Comparison of ENCODE assay signal across 13 cellular contexts in the genomic region with DNA sequence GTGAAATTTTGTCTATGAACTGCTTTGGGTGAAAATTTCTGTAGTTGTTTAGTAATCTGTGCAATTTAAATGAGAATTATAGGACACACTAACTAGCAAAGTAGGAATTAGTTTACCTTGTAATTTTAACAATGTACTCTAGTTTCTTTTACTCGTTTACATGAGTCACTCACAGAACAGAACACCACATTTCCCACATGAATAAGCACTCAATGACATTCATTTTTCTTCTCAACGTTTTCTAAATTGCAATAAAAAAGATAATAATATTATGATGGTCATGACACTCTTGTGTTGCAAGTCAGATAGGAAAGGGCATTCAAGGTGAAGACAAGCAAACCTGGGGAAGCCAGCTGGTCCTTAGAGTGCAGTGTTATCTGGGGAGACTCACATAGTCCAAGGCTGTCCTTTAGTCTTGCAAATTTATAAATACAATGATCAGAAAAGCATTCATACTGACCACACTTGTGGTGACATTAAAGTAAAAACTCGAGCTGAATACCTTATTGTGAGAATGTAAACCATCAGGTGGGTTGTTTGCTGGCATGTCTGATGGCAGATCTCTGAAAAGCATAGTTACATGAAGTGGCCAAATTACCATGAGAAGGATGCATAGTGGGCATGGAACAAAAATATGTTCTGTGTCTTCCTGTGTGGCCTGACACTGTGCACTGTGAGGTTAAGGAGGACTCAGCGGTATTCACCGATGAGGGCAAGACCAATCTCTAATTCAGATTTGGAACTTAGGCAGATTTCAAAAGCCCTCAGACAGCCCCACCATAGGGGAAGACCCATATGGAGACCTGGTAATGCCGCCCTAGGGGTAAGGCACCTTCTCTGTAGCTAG.
DNase-seq lines count a peak whose midpoint lies in the region; ATAC-seq, FAIRE-seq and TF ChIP-seq lines count a peak whose summit lies in the region.
"Had no signal": no experiment of that assay in that cellular context is flagged by ENCODE, and none has a peak within 500 bp of the region (broad histone marks: within the 10 kb centered on the region; RNA-seq: fewer than 3 reads in every experiment).

No MANE protein-coding gene starts in this region.

- H2BK5ac ChIP-seq in H9 (ENCODE audit: insufficient read length, low read length) = no peak overlapping the region
- no peak overlapping the region for H2BK5ac ChIP-seq in H1 (ENCODE audit: low read depth, low read length)

- H3K4me1 ChIP-seq in H9 (ENCODE audit: insufficient read depth, low read length) = peaks cover 9% of the 10 kb centered on the region
- H3K4me1 ChIP-seq in SJSA1 (replicated peaks) = peaks cover 46% of the 10 kb centered on the region
- peaks cover 0 to 13% (median 9%) of the 10 kb centered on the region in 4 experiments; a peak in 3 of 7 replicates for H3K4me1 ChIP-seq in H1 (replicated peaks in 1 of 4; ENCODE audit: control insufficient read depth in 3 of 4, insufficient read depth in 4 of 4, low read length in 3 of 4)

- H2AK5ac ChIP-seq in H9 (ENCODE audit: insufficient read length, low read length) (no peak overlapping the region), H1 (ENCODE audit: low read depth, low read length) (0 out of 2 replicates have a peak overlapping the region, but pooled peaks have one; percentile 29)

- H3K18ac ChIP-seq in H9 (ENCODE audit: insufficient read length, low read depth, low read length) = no peak overlapping the region
- no peak overlapping the region for H3K18ac ChIP-seq in H1 (ENCODE audit: extremely low read depth, low read length)

- H2AFZ ChIP-seq in H9 (ENCODE audit: low read length) = no peak overlapping the region
- no peak overlapping the region for H2AFZ ChIP-seq in H1 (ENCODE audit: low read length)

- CTCF ChIA-PET in H1 (lab: Charles Lee; ENCODE audit: partially characterized antibody) = interaction anchor here (1.4 kb wide), 1 partner anchor 10 kb away, joined by 4 read pairs; no protein-coding TSS in a partner anchor

- no peak overlapping the region for H3K23ac ChIP-seq in H9 (ENCODE audit: insufficient read length, low read depth, low read length)
- H3K23ac ChIP-seq in H1 (ENCODE audit: insufficient read length) = no peak overlapping the region

- H3K36me3 ChIP-seq in SJSA1 (peaks cover 5% of the 10 kb centered on the region; the same call in 1 of the 2 replicates), H1 (ENCODE audit: control insufficient read depth in 2 of 4, insufficient read depth in 4 of 4, low read length in 3 of 4) (0 out of 8 replicates have a peak, but pooled peaks cover 0 to 4% (median 0%) of the 10 kb centered on the region in 4 experiments)

- H3K9me3 ChIP-seq in H9 (ENCODE audit: control insufficient read depth, low read depth, low read length) (no peaks in the 10 kb centered on the region), SJSA1 (replicated peaks) (no peaks in the 10 kb centered on the region), H1 (ENCODE audit: insufficient read depth in 2 of 2, low read depth in 1 of 2, low read length in 1 of 2) (peaks cover 0 to 5% of the 10 kb centered on the region in 2 experiments; a peak in 1 of 4 replicates)

- DNase-seq in H9 (no peak), SJSA1 (ENCODE audit: low read depth in 1 of 2, low spot score in 2 of 2) (peak in 1 of 2 experiments; percentile 53), H1 (ENCODE audit: low read depth in 1 of 2, low spot score in 2 of 2) (no peak), osteocyte (ENCODE audit: extremely low spot score, unreplicated experiment) (no peak), omental fat pad (ENCODE audit: low spot score) (no peak), cardiac septum (ENCODE audit: low spot score) (no peak)
- DNase-seq: activated CD8-positive, alpha-beta memory T cell treated with anti-CD3 and anti-CD28 coated beads, Interleukin-2, amount 50 U/mL, for 48 hours; MV-4-11; naive B cell; RPMI8226 had no signal

- H2BK120ac ChIP-seq in H9 (ENCODE audit: low read depth, low read length, poor library complexity, severe bottlenecking) = no peak overlapping the region
- no peak overlapping the region for H2BK120ac ChIP-seq in H1 (replicated peaks; ENCODE audit: low read depth, low read length)

- H4K91ac ChIP-seq in H9 (ENCODE audit: insufficient read length, low read depth, low read length) (no peak overlapping the region), H1 (replicated peaks; ENCODE audit: insufficient read length, low read length) (peak overlapping the region; percentile 20)

- H3K4me3 ChIP-seq in SJSA1 = no peak overlapping the region
- no peak overlapping the region; a peak in 1 of 8 replicates for H3K4me3 ChIP-seq in H1 (ENCODE audit: extremely low read depth in 1 of 4, insufficient read depth in 2 of 4, low read depth in 3 of 4, low read length in 4 of 4)

- intact Hi-C loops in cardiac septum (cut with DNase I) = loop anchor here (10.0 kb wide), 1 partner anchor 145 kb away; no protein-coding TSS in a partner anchor

- H4K8ac ChIP-seq in H9 (replicated peaks; ENCODE audit: insufficient read length, low read depth, low read length) (no peak overlapping the region), H1 (ENCODE audit: extremely low read depth, insufficient read depth, low read length) (no peak overlapping the region)

- H3K79me2 ChIP-seq in H9 (ENCODE audit: insufficient read depth, low read length) = no peaks in the 10 kb centered on the region; the same call in 1 of the 2 replicates
- H3K79me2 ChIP-seq in H1 (ENCODE audit: control insufficient read depth in 1 of 2, insufficient read depth in 2 of 2, low read length in 2 of 2) = peaks cover 0 to 34% of the 10 kb centered on the region in 2 experiments; a peak in 3 of 4 replicates

- ATAC-seq in omental fat pad (ENCODE audit: low FRiP score) = no peak
- ATAC-seq in GM21786 (IDR thresholded peaks at IDR 0.05; ENCODE audit: unreplicated experiment) = no peak

- H4K20me1 ChIP-seq in H9 (ENCODE audit: control insufficient read depth, insufficient read depth, insufficient read length) = no peaks in the 10 kb centered on the region
- no peaks in the 10 kb centered on the region for H4K20me1 ChIP-seq in H1 (replicated peaks in 1 of 2; ENCODE audit: control insufficient read depth in 1 of 2, insufficient read depth in 2 of 2, low read length in 2 of 2)

- H2BK20ac ChIP-seq in H9 (ENCODE audit: low read depth, low read length, poor library complexity, severe bottlenecking) = no peak overlapping the region
- H2BK20ac ChIP-seq in H1 (ENCODE audit: low read length) = no peak overlapping the region

- H3K9ac ChIP-seq in H9 (ENCODE audit: extremely low read depth, insufficient read length, low read length) = no peak overlapping the region
- H3K9ac ChIP-seq in H1 (replicated peaks in 1 of 4; ENCODE audit: extremely low read depth in 1 of 4, low read depth in 3 of 4, low read length in 3 of 4) = no peak overlapping the region

- peaks cover 4% of the 10 kb centered on the region for H3K79me1 ChIP-seq in H9 (ENCODE audit: insufficient read depth, low read depth, low read length, poor library complexity, severe bottlenecking)
- H3K79me1 ChIP-seq in H1 (ENCODE audit: low read depth, low read length) = no peaks in the 10 kb centered on the region

- H4K5ac ChIP-seq in H9 (ENCODE audit: insufficient read length, low read depth, low read length) (no peak overlapping the region), H1 (ENCODE audit: insufficient read length, low read depth, low read length) (no peak overlapping the region)

- no peak for TF ChIP-seq EP300 in H1 (IDR thresholded peaks at IDR 0.05; ENCODE audit: borderline replicate concordance in 1 of 2, low read depth in 2 of 2, low read length in 2 of 2)

- H3K4me1 Mint-ChIP-seq in H9 (peaks cover 27 to 36% of the 10 kb centered on the region in 2 experiments), osteocyte (ENCODE audit: unreplicated experiment) (peaks cover 30% of the 10 kb centered on the region)

- no peak for FAIRE-seq in H1 (lab: Jason Lieb, UNC)
- FAIRE-seq: TTC549 had no signal

- H3K14ac ChIP-seq in H9 (ENCODE audit: insufficient read depth, low read length) (no peak overlapping the region), H1 (ENCODE audit: insufficient read length) (no peak overlapping the region)

- H3K23me2 ChIP-seq in H9 (ENCODE audit: insufficient read length, low read depth, low read length, poor library complexity, severe bottlenecking) (no peaks in the 10 kb centered on the region), H1 (ENCODE audit: low read depth, low read length) (no peaks in the 10 kb centered on the region; the same call in 1 of the 2 replicates)

- POLR2A ChIA-PET in H1 (lab: Charles Lee; ENCODE audit: partially characterized antibody) = no interaction called here

- no peaks in the 10 kb centered on the region for H3K27me3 Mint-ChIP-seq in H9 (ENCODE audit: low read depth)
- no peaks in the 10 kb centered on the region for H3K27me3 Mint-ChIP-seq in osteocyte (ENCODE audit: unreplicated experiment)
- H3K27me3 Mint-ChIP-seq: naive B cell had no signal

- no peak overlapping the region for H3K4me3 Mint-ChIP-seq in H9
- no peak overlapping the region for H3K4me3 Mint-ChIP-seq in osteocyte (ENCODE audit: unreplicated experiment)
- H3K4me3 Mint-ChIP-seq: naive B cell had no signal

- no peak for TF ChIP-seq POLR2A in H1 (IDR thresholded peaks at IDR 0.05; ENCODE audit: control extremely low read depth in 1 of 2, low read depth in 2 of 2, low read length in 2 of 2)

- H3K56ac ChIP-seq in H9 (ENCODE audit: insufficient read length, low read depth, low read length) (no peak overlapping the region), H1 (replicated peaks; ENCODE audit: insufficient read length, low read depth, low read length) (no peak overlapping the region)

- H3K4ac ChIP-seq in H9 (ENCODE audit: low read depth, low read length) (no peak overlapping the region), H1 (replicated peaks; ENCODE audit: insufficient read length, low read depth, low read length) (no peak overlapping the region)

- WGBS in H9 (ENCODE audit: extremely low coverage, insufficient read length, low lambda C conversion rate) = no CpG with 5 or more reads among the region's 6 CpGs
- 71% methylated on average over 6 of the region's 6 CpGs; no CpG with 5 or more reads in 1 of the 2 experiments for WGBS in H1 (ENCODE audit: extremely low coverage in 1 of 2, insufficient coverage in 1 of 2, insufficient read length in 1 of 2, insufficient replicate concordance in 2 of 2, low coverage in 1 of 2, low lambda C conversion rate in 2 of 2, missing lambda C conversion rate in 1 of 2), 2 experiments

- H3T11ph ChIP-seq in H9 (ENCODE audit: low read length) = no peak overlapping the region

- no peak overlapping the region for H3K4me2 ChIP-seq in H9 (ENCODE audit: insufficient read depth, insufficient read length, low read length)
- peak overlapping the region; percentile 5 to 9; a peak in 1 of 4 replicates for H3K4me2 ChIP-seq in H1 (ENCODE audit: insufficient read depth in 1 of 2, low read depth in 2 of 2, low read length in 2 of 2)

- H3K27me3 ChIP-seq in H9 (ENCODE audit: insufficient read depth, low read length) = no peaks in the 10 kb centered on the region; the same call in 1 of the 2 replicates
- no peaks in the 10 kb centered on the region for H3K27me3 ChIP-seq in SJSA1 (replicated peaks)
- H3K27me3 ChIP-seq in H1 (replicated peaks in 1 of 4; ENCODE audit: control insufficient read depth in 3 of 4, extremely low read depth in 1 of 4, insufficient read depth in 3 of 4, low read length in 3 of 4) = no peaks in the 10 kb centered on the region

- TF ChIP-seq RAD21 in H1 (IDR thresholded peaks at IDR 0.05 in 1 of 2, conservative IDR thresholded peaks at IDR 0.05 in 1 of 2; ENCODE audit: low read depth in 2 of 2, low read length in 2 of 2) = no peak

- no peak overlapping the region for H2BK12ac ChIP-seq in H9 (ENCODE audit: insufficient read length, low read depth, low read length)
- peak overlapping the region; percentile 88 for H2BK12ac ChIP-seq in H1 (ENCODE audit: low read depth, low read length)

- peaks cover 2 to 10% (median 5%) of the 10 kb centered on the region in 3 experiments; a peak in 4 of 7 replicates for H3K36me3 Mint-ChIP-seq in H9 (ENCODE audit: insufficient read depth in 1 of 3, low read depth in 3 of 3)
- H3K36me3 Mint-ChIP-seq in osteocyte (ENCODE audit: unreplicated experiment) = no peaks in the 10 kb centered on the region

- H3K27ac Mint-ChIP-seq in H9 (peak overlapping the region in 2 of 3 experiments; percentile 18 to 30; a peak in 1 of 7 replicates), osteocyte (ENCODE audit: unreplicated experiment) (peak overlapping the region; percentile 39)
- H3K27ac Mint-ChIP-seq: naive B cell had no signal

- H3K9me3 Mint-ChIP-seq in H9 (peaks cover 0 to 5% of the 10 kb centered on the region in 2 experiments; a peak in 2 of 5 replicates), osteocyte (ENCODE audit: unreplicated experiment) (no peaks in the 10 kb centered on the region)

- H2BK15ac ChIP-seq in H9 (ENCODE audit: low read depth, low read length) (no peak overlapping the region), H1 (ENCODE audit: low read length) (no peak overlapping the region)

- TF ChIP-seq CTCF in H9 (conservative IDR thresholded peaks at IDR 0.05) = no peak
- no peak for TF ChIP-seq CTCF in H1 (IDR thresholded peaks at IDR 0.05; ENCODE audit: control extremely low read depth in 1 of 3, insufficient read depth in 1 of 3, low read depth in 1 of 3, low read length in 3 of 3)
- no peak for TF ChIP-seq CTCF in osteocyte (IDR thresholded peaks at IDR 0.05)
- no peak for TF ChIP-seq CTCF in omental fat pad (IDR thresholded peaks at IDR 0.05)

- H3K27ac ChIP-seq in H9 (ENCODE audit: insufficient read length, low read depth, low read length) (no peak overlapping the region), SJSA1 (peak overlapping the region; percentile 56), H1 (ENCODE audit: low read depth, low read length) (no peak overlapping the region)
- H3K27ac ChIP-seq: HL-60 had no signal
